7 cellular contexts compared by ENCODE assay signal in the genomic region with DNA sequence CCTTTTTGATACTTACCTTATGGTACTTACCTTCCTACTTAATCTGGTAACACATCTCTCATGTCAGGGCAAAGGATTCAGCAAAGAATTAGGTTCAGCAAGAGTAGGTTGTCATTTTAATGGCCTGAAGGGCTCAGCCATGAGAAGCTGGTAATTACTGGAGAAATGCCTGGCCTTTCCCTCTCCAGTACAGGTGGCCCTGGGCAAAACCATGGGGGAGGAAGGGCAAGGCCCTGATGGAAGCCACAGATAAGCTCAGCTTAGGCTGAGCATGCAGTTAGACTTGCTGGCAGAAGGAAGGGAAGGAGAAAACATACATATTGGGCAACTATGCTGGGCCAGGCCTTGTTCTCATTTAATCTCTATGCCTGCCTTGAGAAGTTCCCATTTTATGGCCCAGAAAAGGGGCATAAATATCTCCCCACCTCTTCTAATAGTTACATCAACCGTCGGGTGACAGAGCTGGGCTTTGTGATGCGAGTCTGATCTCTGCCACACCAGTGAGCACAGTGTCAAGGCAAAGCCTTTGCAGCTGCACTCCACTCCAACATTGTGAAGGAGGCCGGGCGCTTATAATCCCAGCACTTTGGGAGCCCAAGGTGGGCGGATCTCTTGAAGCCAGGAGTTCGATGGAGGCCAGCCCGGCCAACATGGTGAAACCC. TPM values are rescaled to one million over a fixed set of nuclear protein-coding genes. Genes with fewer than 3 reads are reported as not detected.
DNase-seq lines count a peak whose midpoint lies in the region; ATAC-seq and TF ChIP-seq lines count a peak whose summit lies in the region.

No MANE protein-coding gene starts in this region.

- H3K4me1 Mint-ChIP-seq in HFFc6 (ENCODE audit: low read depth): peaks cover 27% of the 10 kb centered on the region

- no peak for ATAC-seq in HG02973 (IDR thresholded peaks at IDR 0.05; ENCODE audit: unreplicated experiment)

- no peaks in the 10 kb centered on the region for H3K9me3 ChIP-seq in esophagus squamous epithelium

- H3K36me3 Mint-ChIP-seq in HFFc6 (ENCODE audit: low read depth): peaks cover 29% of the 10 kb centered on the region; the same call in 1 of the 2 replicates

- no peaks in the 10 kb centered on the region for H3K27me3 ChIP-seq in esophagus squamous epithelium

- TF ChIP-seq CTCF in HFFc6 (IDR thresholded peaks at IDR 0.05) (no peak), esophagus squamous epithelium (IDR thresholded peaks at IDR 0.05) (no peak)

- no peak for TF ChIP-seq POLR2A in esophagus squamous epithelium (IDR thresholded peaks at IDR 0.05)

- H3K27ac Mint-ChIP-seq in HFFc6: peak overlapping the region; percentile 91

- peaks cover 0 to 65% (median 2%) of the 10 kb centered on the region in 3 donors for H3K36me3 ChIP-seq in esophagus squamous epithelium

- intact Hi-C loops in esophagus squamous epithelium (cut with DNase I): no loop called here

- H3K4me3 ChIP-seq in esophagus squamous epithelium: no peak overlapping the region
- no peak overlapping the region for H3K4me3 ChIP-seq in skin epidermis

- H3K27me3 Mint-ChIP-seq in HFFc6 (ENCODE audit: insufficient read depth): no peaks in the 10 kb centered on the region

- DNase-seq in HFFc6 (peak; percentile 15), SK-N-DZ (ENCODE audit: low spot score) (peak; percentile 60), esophagus squamous epithelium (lab: John Stamatoyannopoulos, UW) (no peak), NCI-H748 treated with DMSO at 0.1 percent for 48 hours (lab: John Stamatoyannopoulos, UW) (no peak), SW 1271 (lab: John Stamatoyannopoulos, UW) (no peak)

- H3K4me1 ChIP-seq in esophagus squamous epithelium: peaks cover 24 to 42% (median 26%) of the 10 kb centered on the region in 3 donors

- H3K27ac ChIP-seq in esophagus squamous epithelium: peak overlapping the region; percentile 48 to 73 (median 52)
- peak overlapping the region in 15 of 21 experiments; percentile 0 to 70 (median 19) for H3K27ac ChIP-seq in skin epidermis

- H3K4me3 Mint-ChIP-seq in HFFc6: no peak overlapping the region

- 57 to 81% methylated on average over 4 to 6 of the region's 8 CpGs for WGBS in esophagus squamous epithelium, 2 donors

- H3K9me3 Mint-ChIP-seq in HFFc6: no peaks in the 10 kb centered on the region

RNA-seq across cellular contexts. Expression of gene CYB5D2, which starts 18.7 kb away (rescaled TPM):
- 10 to 100 TPM; 12.5 to 22.2 (median 13.1) TPM for total RNA-seq in HFFc6 (2021; fragmentation: NEBNext Ultra II Directional; extraction: Animal tissue kit (Norgen Biotek cat#: 25700))
- 29.5 and 32.1 TPM in 2 replicates for polyA plus RNA-seq in SK-N-DZ (2014; cell fraction: cytosol; rRNA removed)
- 12.1 and 16.6 TPM in 2 replicates for polyA plus RNA-seq in SK-N-DZ (2014; cell fraction: nucleus; rRNA removed)
- total RNA-seq in esophagus squamous epithelium: 10 to 100 TPM; 15.4 to 21.0 (median 18.3) TPM

RNA-seq across cellular contexts. Expression of gene ZZEF1, which starts 18.9 kb away (rescaled TPM):
- total RNA-seq in HFFc6 (2021; fragmentation: NEBNext Ultra II Directional; extraction: Animal tissue kit (Norgen Biotek cat#: 25700)): 10 to 100 TPM; 19.3 to 26.6 (median 23.1) TPM
- polyA plus RNA-seq in SK-N-DZ (2014; cell fraction: cytosol; rRNA removed): 9.4 and 11.1 TPM in 2 replicates
- polyA plus RNA-seq in SK-N-DZ (2014; cell fraction: nucleus; rRNA removed): 13.5 and 25.9 TPM in 2 replicates
- 10 to 100 TPM; 24.8 to 72.9 (median 36.4) TPM for total RNA-seq in esophagus squamous epithelium

Comparison
In these comparisons a context has a peak if more than half of its experiments do, and no peak if none do; other contexts are left out.
1. DNase-seq: peak in HFFc6 (single experiment) and SK-N-DZ (single experiment); none in esophagus squamous epithelium (single experiment), NCI-H748 treated with DMSO at 0.1 percent for 48 hours (single experiment) and SW 1271 (0 of 2).